In genomic region chrX:48002929-48003328, GRCh38 we compare ENCODE assay signal across 9 cellular contexts. TPM values are rescaled to one million over a fixed set of nuclear protein-coding genes. Genes with fewer than 3 reads are reported as not detected.
DNase-seq lines count a peak whose midpoint lies in the region; ATAC-seq and TF ChIP-seq lines count a peak whose summit lies in the region.
"Had no signal": no experiment of that assay in that cellular context is flagged by ENCODE, and none has a peak within 500 bp of the region (broad histone marks: within the 10 kb centered on the region; RNA-seq: fewer than 3 reads in every experiment).

No MANE protein-coding gene starts in this region.

- no peak for TF ChIP-seq CTCF in CD8-positive, alpha-beta T cell (IDR thresholded peaks at IDR 0.05)
- TF ChIP-seq CTCF in OCI-LY3 (IDR thresholded peaks at IDR 0.05; ENCODE audit: low read depth, low read length) (no peak), ovary (IDR thresholded peaks at IDR 0.05) (no peak)

- DNase-seq in CD8-positive, alpha-beta T cell, result no peak
- DNase-seq in ovary (no peak), medulla oblongata (ENCODE audit: extremely low spot score) (no peak), RPMI8226 (no peak), NCI-H748 (lab: John Stamatoyannopoulos, UW; ENCODE audit: unreplicated experiment) (no peak), posterior cingulate gyrus (no peak)
- DNase-seq: NCI-H748 treated with DMSO at 0.1 percent for 48 hours had no signal

- WGBS in ovary, 3 donors, result 42 to 49% (median 42%) methylated on average over 7 of the region's 7 CpGs

- no peak for TF ChIP-seq POLR2A in ovary (IDR thresholded peaks at IDR 0.05)

- peak overlapping the region; percentile 43 for H3K4me3 Mint-ChIP-seq in CD8-positive, alpha-beta T cell

- peak overlapping the region; percentile 91 for H3K27ac ChIP-seq in CD8-positive, alpha-beta T cell (ENCODE audit: low read depth, low read length)
- H3K27ac ChIP-seq in OCI-LY3 (ENCODE audit: low read length), result no peak overlapping the region
- no peak overlapping the region for H3K27ac ChIP-seq in ovary

- peak overlapping the region; percentile 96 for H3K9ac ChIP-seq in OCI-LY3 (ENCODE audit: low read length)
- no peak overlapping the region for H3K9ac ChIP-seq in endocrine pancreas (ENCODE audit: control insufficient read depth, insufficient read depth, low read length)

- CTCF ChIA-PET in CD8-positive, alpha-beta T cell (lab: Charles Lee), result no interaction called here

- no peaks in the 10 kb centered on the region for H3K27me3 ChIP-seq in CD8-positive, alpha-beta T cell (ENCODE audit: insufficient read depth, low read length)
- H3K27me3 ChIP-seq in OCI-LY3 (ENCODE audit: low read depth, low read length) (no peaks in the 10 kb centered on the region), endocrine pancreas (ENCODE audit: control insufficient read depth, insufficient read depth, low read length) (no peaks in the 10 kb centered on the region), ovary (no peaks in the 10 kb centered on the region)

- no peak overlapping the region for H3K27ac Mint-ChIP-seq in CD8-positive, alpha-beta T cell

- H4K20me1 ChIP-seq in OCI-LY3 (ENCODE audit: insufficient read depth, low read length), result no peaks in the 10 kb centered on the region

- intact Hi-C loops in CD8-positive, alpha-beta T cell (cut with DNase I, micrococcal nuclease), result loop anchor here (5.0 kb wide), 2 partner anchors 166 to 346 kb away; partner anchors contain the start of genes UXT (in 1 of the 2) and ZNF81 (in 1 of the 2)
- intact Hi-C loops in ovary (cut with DNase I), result no loop called here
- intact Hi-C loops in posterior cingulate gyrus (cut with DNase I), result no loop called here

- H2AFZ ChIP-seq in OCI-LY3 (ENCODE audit: low read depth, low read length), result peak overlapping the region; percentile 66; the same call in 1 of the 2 replicates

- POLR2A ChIA-PET in CD8-positive, alpha-beta T cell (lab: Charles Lee), result no interaction called here

- no peak for TF ChIP-seq EP300 in ovary (IDR thresholded peaks at IDR 0.05)

- ATAC-seq in CD8-positive, alpha-beta T cell, result no peak

- peaks cover 27% of the 10 kb centered on the region for H3K36me3 Mint-ChIP-seq in CD8-positive, alpha-beta T cell

- peaks cover 7% of the 10 kb centered on the region for H3K4me1 ChIP-seq in CD8-positive, alpha-beta T cell (ENCODE audit: insufficient read depth, low read length)
- peaks cover 5% of the 10 kb centered on the region for H3K4me1 ChIP-seq in OCI-LY3 (ENCODE audit: low read length)
- no peaks in the 10 kb centered on the region for H3K4me1 ChIP-seq in endocrine pancreas (ENCODE audit: control insufficient read depth, insufficient read depth, low read length)
- H3K4me1 ChIP-seq in ovary (ENCODE audit: insufficient read depth), result no peaks in the 10 kb centered on the region

- H3K27me3 Mint-ChIP-seq in CD8-positive, alpha-beta T cell (ENCODE audit: low read depth), result no peaks in the 10 kb centered on the region

- no peaks in the 10 kb centered on the region for H3K36me3 ChIP-seq in CD8-positive, alpha-beta T cell (ENCODE audit: insufficient read depth, low read length)
- H3K36me3 ChIP-seq in OCI-LY3 (replicated peaks; ENCODE audit: low read depth, low read length) (peaks cover 29% of the 10 kb centered on the region), endocrine pancreas (ENCODE audit: control insufficient read depth, insufficient read depth, low read length) (no peaks in the 10 kb centered on the region), ovary (no peaks in the 10 kb centered on the region)

- no peaks in the 10 kb centered on the region for H3K9me3 ChIP-seq in CD8-positive, alpha-beta T cell (ENCODE audit: low read length)
- no peaks in the 10 kb centered on the region; the same call in 1 of the 2 replicates for H3K9me3 ChIP-seq in OCI-LY3 (ENCODE audit: insufficient read depth, low read length)
- no peaks in the 10 kb centered on the region for H3K9me3 ChIP-seq in endocrine pancreas (ENCODE audit: control insufficient read depth, low read length)
- no peaks in the 10 kb centered on the region for H3K9me3 ChIP-seq in ovary

- H3K4me1 Mint-ChIP-seq in CD8-positive, alpha-beta T cell (ENCODE audit: low read depth), result peaks cover 34% of the 10 kb centered on the region

- H3K4me3 ChIP-seq in CD8-positive, alpha-beta T cell (ENCODE audit: low read depth, low read length), result peak overlapping the region; percentile 81
- H3K4me3 ChIP-seq in OCI-LY3 (ENCODE audit: low read length) (peak overlapping the region; percentile 99), endocrine pancreas (ENCODE audit: control insufficient read depth, insufficient read depth, low read length) (peak overlapping the region; percentile 34), ovary (peak overlapping the region; percentile 48)

- H3K79me2 ChIP-seq in OCI-LY3 (ENCODE audit: low read length), result peaks cover 32% of the 10 kb centered on the region

- H3K4me2 ChIP-seq in OCI-LY3 (ENCODE audit: low read length), result peak overlapping the region; percentile 83

- H3K9me3 Mint-ChIP-seq in CD8-positive, alpha-beta T cell, result no peaks in the 10 kb centered on the region

RNA-seq across cellular contexts. Expression of gene ZNF182, which starts 0.9 kb away (rescaled TPM):
- 1 to 10 TPM; 5.0 to 5.3 TPM for total RNA-seq in CD8-positive, alpha-beta T cell
- 1 to 10 TPM; 3.2 to 5.6 (median 5.2) TPM for total RNA-seq in ovary
- polyA plus RNA-seq in ovary, result 1 to 10 TPM; 4.2 to 6.3 TPM

RNA-seq across cellular contexts. Expression of gene SPACA5, which starts 3.9 kb away (rescaled TPM):
- total RNA-seq in CD8-positive, alpha-beta T cell, result not detected
- total RNA-seq in ovary, result not detected
- under 1 TPM in 1 of 2 donors, not detected in 1; 0.25 TPM for polyA plus RNA-seq in ovary

Comparison
In these comparisons a context has a peak if more than half of its experiments do, and no peak if none do; other contexts are left out.
1. H3K4me3 ChIP-seq: peak in every context shown above with its lines; median percentile 99 in OCI-LY3; 81 in CD8-positive, alpha-beta T cell; 48 in ovary; 34 in endocrine pancreas.
2. intact Hi-C loops: an anchor here in CD8-positive, alpha-beta T cell (5.0 kb wide); none called in ovary and posterior cingulate gyrus.